13 cellular contexts compared by ENCODE assay signal in genomic region chr4:53962516-53963225, GRCh38.
DNase-seq lines count a peak whose midpoint lies in the region; ATAC-seq and TF ChIP-seq lines count a peak whose summit lies in the region.
"Had no signal": no experiment of that assay in that cellular context is flagged by ENCODE, and none has a peak within 500 bp of the region (broad histone marks: within the 10 kb centered on the region; RNA-seq: fewer than 3 reads in every experiment).

No MANE protein-coding gene starts in this region.

- WGBS in IMR-90 (ENCODE audit: extremely low coverage in 2 of 2, insufficient read length in 1 of 2), 2 experiments = no CpG with 5 or more reads among the region's 4 CpGs

- H2BK15ac ChIP-seq in IMR-90 (ENCODE audit: low read depth, low read length) = peak overlapping the region; percentile 66; the same call in 1 of the 3 replicates

- H3K4me3 Mint-ChIP-seq in stimulated activated naive CD8-positive, alpha-beta T cell treated with anti-CD3 and anti-CD28 coated beads, Interleukin-15, amount 100 ng/mL, for 72 hours = no peak overlapping the region
- H3K4me3 Mint-ChIP-seq: CD4-positive, CD25-positive, alpha-beta regulatory T cell; naive thymus-derived CD8-positive, alpha-beta T cell had no signal

- no peaks in the 10 kb centered on the region for H3K79me1 ChIP-seq in IMR-90 (ENCODE audit: low read depth in 1 of 2, low read length in 2 of 2)

- H3K9me3 Mint-ChIP-seq in stimulated activated naive CD8-positive, alpha-beta T cell treated with anti-CD3 and anti-CD28 coated beads, Interleukin-15, amount 100 ng/mL, for 72 hours = no peaks in the 10 kb centered on the region
- H3K9me3 Mint-ChIP-seq: naive thymus-derived CD8-positive, alpha-beta T cell had no signal

- H3K27me3 ChIP-seq in IMR-90 (ENCODE audit: control insufficient read depth, insufficient read depth, low read length) = no peaks in the 10 kb centered on the region
- no peaks in the 10 kb centered on the region for H3K27me3 ChIP-seq in breast epithelium

- H3K27me3 Mint-ChIP-seq in stimulated activated naive CD8-positive, alpha-beta T cell treated with anti-CD3 and anti-CD28 coated beads, Interleukin-15, amount 100 ng/mL, for 72 hours = no peaks in the 10 kb centered on the region
- H3K27me3 Mint-ChIP-seq: CD4-positive, CD25-positive, alpha-beta regulatory T cell; naive thymus-derived CD8-positive, alpha-beta T cell had no signal

- no peak overlapping the region for H3K9ac ChIP-seq in IMR-90 (ENCODE audit: low read depth, low read length)

- in situ Hi-C loops in IMR-90 (cut with MboI; ENCODE audit: low sequenced_read_pairs) = no loop called here

- H3K27ac ChIP-seq in IMR-90 (ENCODE audit: insufficient read depth, low read length) (peak overlapping the region; percentile 11; the same call in 1 of the 2 replicates), breast epithelium (peak overlapping the region; percentile 50 to 58)

- H3K23ac ChIP-seq in IMR-90 (ENCODE audit: low read depth, low read length) = peak overlapping the region; percentile 55; the same call in 1 of the 2 replicates

- no peak overlapping the region for H4K5ac ChIP-seq in IMR-90 (ENCODE audit: low read depth, low read length)

- H3K4me2 ChIP-seq in IMR-90 (ENCODE audit: low read depth, low read length) = peak overlapping the region; percentile 23; the same call in 1 of the 2 replicates

- no peaks in the 10 kb centered on the region for H4K20me1 ChIP-seq in IMR-90 (ENCODE audit: insufficient read depth, low read length)

- no peak; the same call in 1 of the 2 replicates for TF ChIP-seq RAD21 in IMR-90 (IDR thresholded peaks at IDR 0.05; ENCODE audit: low read length)

- POLR2A ChIA-PET in IMR-90 (lab: Charles Lee; ENCODE audit: unreplicated experiment) = no interaction called here

- TF ChIP-seq CTCF in AG09309 (IDR thresholded peaks at IDR 0.05; ENCODE audit: control insufficient read depth, insufficient read depth, low read depth, low read length, missing control alignments) = no peak
- TF ChIP-seq CTCF in IMR-90 (conservative IDR thresholded peaks at IDR 0.05; ENCODE audit: low read depth, low read length) = no peak
- TF ChIP-seq CTCF in breast epithelium (IDR thresholded peaks at IDR 0.05) = no peak

- intact Hi-C loops in IMR-90 (cut with micrococcal nuclease) (no loop called here), breast epithelium (cut with DNase I; ENCODE audit: low total_unique reads) (no loop called here)

- no peak overlapping the region for H2AK5ac ChIP-seq in IMR-90 (ENCODE audit: low read depth, low read length)

- DNase-seq in AG09309 (ENCODE audit: low read depth) (peak; percentile 48), IMR-90 (peak; percentile 90), breast epithelium (ENCODE audit: low spot score in 2 of 2) (no peak), kidney glomerular epithelial cell (lab: John Stamatoyannopoulos, UW) (peak; percentile 81), hypothalamus (lab: John Stamatoyannopoulos, UW) (no peak)
- DNase-seq in stimulated activated CD4-positive, alpha-beta T cell treated with anti-CD3 and anti-CD28 coated beads, Interleukin-2, amount 100 ng/mL, for 48 hours = no peak
- no peak for DNase-seq in stimulated activated naive CD8-positive, alpha-beta T cell treated with anti-CD3 and anti-CD28 coated beads, Interleukin-15, amount 100 ng/mL, for 72 hours
- DNase-seq: aorta; CD4-positive, CD25-positive, alpha-beta regulatory T cell; head of caudate nucleus; naive thymus-derived CD8-positive, alpha-beta T cell; stimulated activated CD4-positive, alpha-beta T cell treated with anti-CD3 and anti-CD28 coated beads, Interleukin-1b, Interleukin-23, amount 100 ng/mL, for 48 hours had no signal

- peak overlapping the region; percentile 80; the same call in 1 of the 2 replicates for H3K4ac ChIP-seq in IMR-90 (ENCODE audit: low read depth, low read length)

- TF ChIP-seq POLR2A in IMR-90 (IDR thresholded peaks at IDR 0.05; ENCODE audit: low read depth, low read length) = no peak
- TF ChIP-seq POLR2A in breast epithelium (IDR thresholded peaks at IDR 0.05) = no peak

- peak overlapping the region; percentile 80 for H3K14ac ChIP-seq in IMR-90 (replicated peaks; ENCODE audit: low read depth, low read length)

- H4K8ac ChIP-seq in IMR-90 (ENCODE audit: low read depth in 2 of 2, low read length in 2 of 2) = peak overlapping the region in 1 of 2 experiments; percentile 74; a peak in 2 of 4 replicates

- peak overlapping the region; percentile 71 for H2BK5ac ChIP-seq in IMR-90 (ENCODE audit: low read depth, low read length, poor library complexity, severe bottlenecking)

- 0 out of 2 replicates have a peak overlapping the region, but pooled peaks have one; percentile 33 for H3K56ac ChIP-seq in IMR-90 (ENCODE audit: extremely low read depth, insufficient read depth, low read length)

- H3K9me3 ChIP-seq in IMR-90 (ENCODE audit: control insufficient read depth, insufficient read depth, low read length) (no peaks in the 10 kb centered on the region), breast epithelium (no peaks in the 10 kb centered on the region)

- ATAC-seq in IMR-90 (ENCODE audit: low read depth) (peak; percentile 98), GM18873 (IDR thresholded peaks at IDR 0.05; ENCODE audit: low FRiP score, unreplicated experiment) (no peak)
- ATAC-seq in stimulated activated naive CD8-positive, alpha-beta T cell treated with anti-CD3 and anti-CD28 coated beads, Interleukin-15, amount 100 ng/mL, for 72 hours = no peak
- ATAC-seq: naive thymus-derived CD8-positive, alpha-beta T cell had no signal

- H2BK120ac ChIP-seq in IMR-90 (ENCODE audit: low read depth, low read length) = peak overlapping the region; percentile 85

- H3K4me1 ChIP-seq in IMR-90 (ENCODE audit: control insufficient read depth, insufficient read depth, low read length) = peaks cover 10% of the 10 kb centered on the region
- H3K4me1 ChIP-seq in breast epithelium = peaks cover 0 to 8% of the 10 kb centered on the region in 2 donors

- CTCF ChIA-PET in IMR-90 (lab: Yijun Ruan, JAX) = interaction anchor here (1.7 kb wide), 1 partner anchor 11 kb away, joined by 5 read pairs; no protein-coding TSS in a partner anchor

- peaks cover 8% of the 10 kb centered on the region for H3K9me1 ChIP-seq in IMR-90 (ENCODE audit: insufficient read depth, low read length)

- peak overlapping the region; percentile 79; the same call in 1 of the 2 replicates for H2BK20ac ChIP-seq in IMR-90 (ENCODE audit: low read depth, low read length)

- H3K4me3 ChIP-seq in AG09309 (ENCODE audit: control insufficient read depth, low read depth, low read length) (no peak overlapping the region), IMR-90 (ENCODE audit: insufficient read depth, low read depth, low read length) (no peak overlapping the region), breast epithelium (no peak overlapping the region)

- dilution Hi-C loops in IMR-90 (cut with HindIII; ENCODE audit: low sequenced_read_pairs, unreplicated experiment) = no loop called here

- peak overlapping the region; percentile 58 for H4K91ac ChIP-seq in IMR-90 (ENCODE audit: insufficient read depth, low read depth, low read length)

- H3K4me1 Mint-ChIP-seq in stimulated activated naive CD8-positive, alpha-beta T cell treated with anti-CD3 and anti-CD28 coated beads, Interleukin-15, amount 100 ng/mL, for 72 hours = no peaks in the 10 kb centered on the region
- H3K4me1 Mint-ChIP-seq: CD4-positive, CD25-positive, alpha-beta regulatory T cell; naive thymus-derived CD8-positive, alpha-beta T cell had no signal

- H3K27ac Mint-ChIP-seq in stimulated activated naive CD8-positive, alpha-beta T cell treated with anti-CD3 and anti-CD28 coated beads, Interleukin-15, amount 100 ng/mL, for 72 hours = peak overlapping the region in 1 of 2 donors; percentile 30
- H3K27ac Mint-ChIP-seq: CD4-positive, CD25-positive, alpha-beta regulatory T cell had no signal

- H2AK9ac ChIP-seq in IMR-90 (replicated peaks; ENCODE audit: low read depth, low read length, poor library complexity) = peak overlapping the region; percentile 29

- H3K36me3 ChIP-seq in IMR-90 (ENCODE audit: control insufficient read depth, insufficient read depth, low read length) (no peaks in the 10 kb centered on the region), breast epithelium (no peaks in the 10 kb centered on the region)

- H3K18ac ChIP-seq in IMR-90 (ENCODE audit: low read depth, low read length) = peak overlapping the region; percentile 25

- no TSS peak for BruUV-seq in IMR-90 (replicated peaks; lab: Mats Ljungman, UMichigan)

- peak overlapping the region; percentile 82 for H2AFZ ChIP-seq in IMR-90 (replicated peaks; ENCODE audit: low read length, poor library complexity)

TF ChIP-seq in IMR-90, 13 proteins besides CTCF, POLR2A, EP300 and RAD21:
- TF ChIP-seq SMC3 (IDR thresholded peaks at IDR 0.05; ENCODE audit: low read depth, low read length) (0 out of 2 replicates have a peak, but pooled peaks have one; percentile 20), CHD1 (IDR thresholded peaks at IDR 0.05; ENCODE audit: low read depth, low read length) (no peak), MAZ (IDR thresholded peaks at IDR 0.05; ENCODE audit: borderline replicate concordance, low read depth, low read length) (peak; percentile 23; the same call in 1 of the 2 replicates), FOS (IDR thresholded peaks at IDR 0.05; ENCODE audit: low read depth, low read length) (peak; percentile 42; the same call in 1 of the 2 replicates)
TF ChIP-seq in IMR-90: peak in this region for 3.

Comparison
In these comparisons a context has a peak if more than half of its experiments do, and no peak if none do; other contexts are left out.
1. DNase-seq: peak in AG09309 (single experiment), IMR-90 (single experiment) and kidney glomerular epithelial cell (single experiment); none in breast epithelium (0 of 2), hypothalamus (0 of 51), stimulated activated CD4-positive, alpha-beta T cell treated with anti-CD3 and anti-CD28 coated beads, Interleukin-2, amount 100 ng/mL, for 48 hours (0 of 2) and stimulated activated naive CD8-positive, alpha-beta T cell treated with anti-CD3 and anti-CD28 coated beads, Interleukin-15, amount 100 ng/mL, for 72 hours (0 of 2).